ENCODE assay signal across 1 cellular context in the genomic region with DNA sequence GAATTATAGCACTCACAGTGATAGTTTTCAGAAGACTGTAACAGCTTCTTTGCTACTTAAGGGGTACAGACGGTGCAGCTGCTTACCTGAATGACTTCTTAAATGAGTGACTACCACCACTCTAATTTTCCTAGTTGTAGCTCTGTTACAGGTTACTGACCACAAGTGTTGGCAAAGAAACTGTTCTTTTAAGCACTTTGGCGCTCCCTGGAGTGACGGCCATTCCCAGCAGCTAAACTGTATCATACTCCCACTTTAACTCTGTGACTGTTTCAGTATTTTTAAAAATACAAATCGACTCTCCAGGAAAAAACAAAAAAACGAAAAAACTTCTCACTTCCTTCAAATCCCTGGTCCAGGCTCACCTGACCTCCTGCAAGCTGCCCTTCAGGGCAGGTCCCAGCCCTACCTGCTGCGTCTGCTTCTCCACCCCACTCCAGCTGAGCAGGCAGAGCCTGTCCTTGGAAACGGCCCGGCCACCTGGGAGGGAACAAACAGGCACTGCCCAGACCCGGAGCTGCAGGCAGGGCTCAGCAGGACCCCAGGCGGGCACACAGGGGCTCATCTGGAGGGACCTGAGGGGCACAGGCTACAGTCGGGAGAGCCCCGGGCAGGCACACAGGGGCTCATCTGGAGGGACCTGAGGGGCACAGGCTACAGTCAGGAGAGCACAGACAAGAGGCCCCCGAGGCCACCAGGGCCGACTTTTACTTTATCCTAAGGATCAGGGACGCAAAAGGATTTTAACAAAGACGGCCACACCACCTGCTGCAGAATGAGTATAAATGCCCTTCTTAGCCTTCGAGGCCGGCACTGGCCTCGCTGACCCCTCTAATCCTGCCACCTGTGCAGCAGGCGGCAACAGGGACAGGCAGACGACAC.
TF ChIP-seq lines count a peak whose summit lies in the region.

No MANE protein-coding gene starts in this region.

TF ChIP-seq in HepG2, 621 proteins besides CTCF, POLR2A, EP300 and RAD21:
- no peak for TF ChIP-seq ZSCAN9 (CRISPR knock-in tag; IDR thresholded peaks at IDR 0.05; ENCODE audit: borderline replicate concordance)
- no peak for TF ChIP-seq GPBP1L1 (CRISPR knock-in tag; IDR thresholded peaks at IDR 0.05)
- TF ChIP-seq ZMAT3 (CRISPR knock-in tag; conservative IDR thresholded peaks at IDR 0.05) = no peak
- TF ChIP-seq CBX1 (IDR thresholded peaks at IDR 0.05; ENCODE audit: low read depth) = no peak
- no peak for TF ChIP-seq ZNF598 (CRISPR knock-in tag; IDR thresholded peaks at IDR 0.05; ENCODE audit: borderline replicate concordance)
- no peak for TF ChIP-seq NFE2L1 (CRISPR knock-in tag; IDR thresholded peaks at IDR 0.05; ENCODE audit: borderline replicate concordance)
- TF ChIP-seq RNF219 (CRISPR knock-in tag; IDR thresholded peaks at IDR 0.05) = no peak
